8 cellular contexts compared by ENCODE assay signal in the genomic region with DNA sequence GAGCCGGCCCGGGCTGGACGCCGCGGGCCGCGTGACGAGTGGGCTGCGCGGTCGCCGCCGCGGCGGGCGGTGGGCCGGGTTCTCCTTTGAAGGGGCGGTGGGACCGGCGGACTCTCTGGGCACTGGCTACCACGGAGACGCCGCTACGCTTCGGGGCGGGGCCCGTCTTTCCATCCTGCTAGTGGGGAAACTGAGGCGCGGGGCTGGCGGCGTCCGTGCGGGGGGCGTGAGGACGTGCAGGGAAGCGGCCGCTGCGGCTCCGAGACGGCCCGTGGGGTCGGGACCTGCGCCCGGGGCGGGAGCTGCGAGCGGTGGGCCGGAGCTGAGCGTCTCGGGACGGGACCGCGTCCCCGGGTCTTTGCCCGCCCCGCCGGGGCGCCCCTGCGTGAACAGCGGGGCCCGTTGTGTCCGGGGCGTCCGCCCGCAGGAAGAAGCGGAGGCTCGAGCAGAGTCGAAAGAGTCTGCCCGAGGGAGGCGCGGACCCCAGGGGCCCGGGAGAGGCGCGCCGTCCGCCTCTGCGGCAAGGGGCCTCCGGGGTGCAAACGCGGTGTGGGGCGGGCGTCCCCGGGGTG. TPM values are rescaled to one million over a fixed set of nuclear protein-coding genes. Genes with fewer than 3 reads are reported as not detected.
DNase-seq lines count a peak whose midpoint lies in the region; ATAC-seq, FAIRE-seq and TF ChIP-seq lines count a peak whose summit lies in the region.

No MANE protein-coding gene starts in this region.

- peak overlapping the region; percentile 85 for H2AFZ ChIP-seq in GM12878 (ENCODE audit: control insufficient read depth, low read depth, low read length)

- CTCF ChIA-PET in GM12878 (lab: Yijun Ruan, JAX) = no interaction called here

- intact Hi-C loops in GM12878 (cut with micrococcal nuclease; ENCODE audit: unreplicated experiment) = no loop called here

- DNase-seq in GM12878 (ENCODE audit: low read depth, low spot score) (no peak), GDM1 (lab: John Stamatoyannopoulos, UW) (no peak), amniotic stem cell (lab: John Stamatoyannopoulos, UW) (no peak), NCI-H82 treated with DMSO at 0.1 percent for 48 hours (lab: John Stamatoyannopoulos, UW; ENCODE audit: unreplicated experiment) (no peak)

- H3K4me2 ChIP-seq in BLaER1 (peak overlapping the region; percentile 91), GM12878 (ENCODE audit: control insufficient read depth, insufficient read depth) (peak overlapping the region; percentile 77)

- TF ChIP-seq POLR2A in GM12878 (IDR thresholded peaks at IDR 0.05; ENCODE audit: low read depth, low read length) = no peak

- SMC1A ChIA-PET in GM12878 (lab: Charles Lee; ENCODE audit: uncharacterized antibody, unreplicated experiment) = no interaction called here

- peak; percentile 14 for ATAC-seq in GM19324 (IDR thresholded peaks at IDR 0.05; ENCODE audit: low FRiP score, unreplicated experiment)
- ATAC-seq in HG03280 (IDR thresholded peaks at IDR 0.05; ENCODE audit: unreplicated experiment) = peak; percentile 19
- 0 out of 3 replicates have a peak, but pooled peaks have one; percentile 6 for ATAC-seq in GM12878

- no TSS peak for BruUV-seq in GM12878 (replicated peaks; lab: Mats Ljungman, UMichigan)

- TF ChIP-seq RAD21 in GM12878 (IDR thresholded peaks at IDR 0.05; ENCODE audit: insufficient read depth, low read depth, low read length) = no peak

- TF ChIP-seq CTCF in GM12878 (IDR thresholded peaks at IDR 0.05 in 2 of 3, conservative IDR thresholded peaks at IDR 0.05 in 1 of 3; ENCODE audit: control insufficient read depth in 2 of 3, extremely low read depth in 1 of 3, insufficient read depth in 1 of 3, low read depth in 3 of 3, low read length in 3 of 3) = no peak

- H3K27me3 ChIP-seq in BLaER1 = no peaks in the 10 kb centered on the region
- no peaks in the 10 kb centered on the region for H3K27me3 ChIP-seq in GM12878 (replicated peaks in 1 of 2; ENCODE audit: control insufficient read depth in 2 of 2, insufficient read depth in 2 of 2, low read length in 1 of 2)
- H3K27me3 ChIP-seq in mononuclear cell (ENCODE audit: insufficient read depth, low read length) = peaks cover 18% of the 10 kb centered on the region

- peaks cover 48% of the 10 kb centered on the region for H3K79me2 ChIP-seq in GM12878 (ENCODE audit: control insufficient read depth, insufficient read depth, low read length)

- WGBS in GM12878 (ENCODE audit: insufficient coverage, insufficient replicate concordance, low lambda C conversion rate, missing lambda C conversion rate) = under 1% methylated on average over 31 of the region's 83 CpGs

- no peak for FAIRE-seq in GM12878 (lab: Jason Lieb, UNC)

- H3K36me3 ChIP-seq in BLaER1 (peaks cover 34% of the 10 kb centered on the region), GM12878 (ENCODE audit: control insufficient read depth in 2 of 2, insufficient read depth in 2 of 2, low read length in 1 of 2) (peaks cover 0 to 9% of the 10 kb centered on the region in 2 experiments; a peak in 2 of 4 replicates)

- peak overlapping the region; percentile 80 for H3K27ac ChIP-seq in BLaER1
- no peak overlapping the region for H3K27ac ChIP-seq in GM12878 (ENCODE audit: control insufficient read depth, insufficient read depth)

- RAD21 ChIA-PET in GM12878 (lab: Charles Lee; ENCODE audit: unreplicated experiment) = no interaction called here

- H3K4me1 ChIP-seq in BLaER1 = peaks cover 53% of the 10 kb centered on the region
- H3K4me1 ChIP-seq in GM12878 (ENCODE audit: control insufficient read depth, insufficient read depth, low read length) = no peaks in the 10 kb centered on the region; the same call in 1 of the 2 replicates
- peaks cover 22% of the 10 kb centered on the region for H3K4me1 ChIP-seq in mononuclear cell (ENCODE audit: insufficient read depth, low read length)

- POLR2A ChIA-PET in GM12878 (lab: Charles Lee) = no interaction called here

- in situ Hi-C loops in GM12878 (cut with MboI) = loop anchor here (5.0 kb wide), 1 partner anchor 85 kb away; no protein-coding TSS in a partner anchor

- H4K20me1 ChIP-seq in BLaER1 (peaks cover 43% of the 10 kb centered on the region), GM12878 (ENCODE audit: control insufficient read depth, insufficient read depth) (peaks cover 9% of the 10 kb centered on the region)

- H3K4me3 ChIP-seq in BLaER1 (peak overlapping the region; percentile 85), GM12878 (peak overlapping the region; percentile 68; the same call in 1 of the 2 replicates), mononuclear cell (ENCODE audit: low read length) (peak overlapping the region; percentile 57)

- peak overlapping the region; percentile 90 for H3K9ac ChIP-seq in BLaER1
- peak overlapping the region; percentile 47; the same call in 1 of the 2 replicates for H3K9ac ChIP-seq in GM12878 (ENCODE audit: control insufficient read depth, insufficient read depth, low read length)

- no peak for TF ChIP-seq EP300 in GM12878 (IDR thresholded peaks at IDR 0.05; ENCODE audit: borderline replicate concordance in 1 of 2, control insufficient read depth in 1 of 2, low read depth in 2 of 2, low read length in 2 of 2)

- H3K9me3 ChIP-seq in BLaER1 (peaks cover 27% of the 10 kb centered on the region), GM12878 (replicated peaks; ENCODE audit: control insufficient read depth, insufficient read depth, low read length) (no peaks in the 10 kb centered on the region; the same call in 2 of the 3 replicates), mononuclear cell (ENCODE audit: low read depth, low read length) (no peaks in the 10 kb centered on the region)

TF ChIP-seq in GM12878, 131 proteins besides CTCF, POLR2A, EP300 and RAD21 (continues in another document):
- no peak for TF ChIP-seq SP1 (IDR thresholded peaks at IDR 0.05; ENCODE audit: low read depth, low read length)
- no peak for TF ChIP-seq ETV6 (conservative IDR thresholded peaks at IDR 0.05 in 1 of 2, IDR thresholded peaks at IDR 0.05 in 1 of 2; ENCODE audit: borderline replicate concordance in 1 of 2, low read depth in 1 of 2)
- peak; percentile 74 for TF ChIP-seq DPF2 (IDR thresholded peaks at IDR 0.05)
- TF ChIP-seq, protein P1, sequence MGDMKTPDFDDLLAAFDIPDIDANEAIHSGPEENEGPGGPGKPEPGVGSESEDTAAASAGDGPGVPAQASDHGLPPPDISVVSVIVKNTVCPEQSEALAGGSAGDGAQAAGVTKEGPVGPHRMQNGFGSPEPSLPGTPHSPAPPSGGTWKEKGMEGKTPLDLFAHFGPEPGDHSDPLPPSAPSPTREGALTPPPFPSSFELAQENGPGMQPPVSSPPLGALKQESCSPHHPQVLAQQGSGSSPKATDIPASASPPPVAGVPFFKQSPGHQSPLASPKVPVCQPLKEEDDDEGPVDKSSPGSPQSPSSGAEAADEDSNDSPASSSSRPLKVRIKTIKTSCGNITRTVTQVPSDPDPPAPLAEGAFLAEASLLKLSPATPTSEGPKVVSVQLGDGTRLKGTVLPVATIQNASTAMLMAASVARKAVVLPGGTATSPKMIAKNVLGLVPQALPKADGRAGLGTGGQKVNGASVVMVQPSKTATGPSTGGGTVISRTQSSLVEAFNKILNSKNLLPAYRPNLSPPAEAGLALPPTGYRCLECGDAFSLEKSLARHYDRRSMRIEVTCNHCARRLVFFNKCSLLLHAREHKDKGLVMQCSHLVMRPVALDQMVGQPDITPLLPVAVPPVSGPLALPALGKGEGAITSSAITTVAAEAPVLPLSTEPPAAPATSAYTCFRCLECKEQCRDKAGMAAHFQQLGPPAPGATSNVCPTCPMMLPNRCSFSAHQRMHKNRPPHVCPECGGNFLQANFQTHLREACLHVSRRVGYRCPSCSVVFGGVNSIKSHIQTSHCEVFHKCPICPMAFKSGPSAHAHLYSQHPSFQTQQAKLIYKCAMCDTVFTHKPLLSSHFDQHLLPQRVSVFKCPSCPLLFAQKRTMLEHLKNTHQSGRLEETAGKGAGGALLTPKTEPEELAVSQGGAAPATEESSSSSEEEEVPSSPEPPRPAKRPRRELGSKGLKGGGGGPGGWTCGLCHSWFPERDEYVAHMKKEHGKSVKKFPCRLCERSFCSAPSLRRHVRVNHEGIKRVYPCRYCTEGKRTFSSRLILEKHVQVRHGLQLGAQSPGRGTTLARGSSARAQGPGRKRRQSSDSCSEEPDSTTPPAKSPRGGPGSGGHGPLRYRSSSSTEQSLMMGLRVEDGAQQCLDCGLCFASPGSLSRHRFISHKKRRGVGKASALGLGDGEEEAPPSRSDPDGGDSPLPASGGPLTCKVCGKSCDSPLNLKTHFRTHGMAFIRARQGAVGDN (IDR thresholded peaks at IDR 0.05) = 0 out of 2 replicates have a peak, but pooled peaks have one; percentile 32
- no peak for TF ChIP-seq BHLHE40 (IDR thresholded peaks at IDR 0.05; ENCODE audit: borderline replicate concordance in 1 of 2, low read depth in 2 of 2, low read length in 1 of 2)

RNA-seq across cellular contexts. Expression of a gene that starts 0.5 kb away (rescaled TPM):
- total RNA-seq in GM12878 (2013; cell fraction: nucleolus; rRNA removed) = 159 and 174 TPM in 2 replicates
- total RNA-seq in GM12878 (2014; rRNA removed) (27.9 and 31.6 TPM in 2 replicates), GM12878 (2014; rRNA removed; fragmentation: Illumina TruSeq; extraction: Trizol) (25.0 and 27.0 TPM in 2 replicates), GM12878 (2021) (28.7 and 31.9 TPM in 2 replicates), mononuclear cell (13.5 TPM)
- 33.5 TPM for polyA plus RNA-seq in GM12878 (2011; ENCODE audit: low read depth)
- polyA plus RNA-seq in GM12878 (2011; rRNA removed) (122 and 204 TPM in 2 replicates), GM12878 (2014; fragmentation: Illumina TruSeq; extraction: Trizol) (30.7 and 31.2 TPM in 2 replicates), GM12878 (2014; fragmentation: Nextera tagmentation; extraction: Ambion mirVana) (10 to 100 TPM in 1 of 2 experiments, 1 to 10 TPM in 1; 7.7 to 14.0 TPM), GM12878 (2014; rRNA removed) (41.6 and 41.8 TPM in 2 replicates), GM12878 (2016; fragmentation: Nextera tagmentation; extraction: Ambion mirVana) (10 to 100 TPM; 35.8 to 40.2 TPM)
- polyA plus RNA-seq in GM12878 (2011; cell fraction: cytosol; rRNA removed) = 69.8 and 101 TPM in 2 replicates
- polyA plus RNA-seq in GM12878 (2011; cell fraction: nucleus; rRNA removed) = 95.0 and 131 TPM in 2 replicates
- 62.6 and 115 TPM in 2 replicates for polyA plus RNA-seq in GM12878 (2012)
- polyA minus RNA-seq in GM12878 (2011; rRNA and poly(A)+ RNA removed) = 34.5 and 49.7 TPM in 2 replicates
- 30.2 and 31.9 TPM in 2 replicates for polyA minus RNA-seq in GM12878 (2011; cell fraction: cytosol; rRNA and poly(A)+ RNA removed)
- polyA minus RNA-seq in GM12878 (2011; cell fraction: nucleus; rRNA and poly(A)+ RNA removed) = 40.9 and 42.3 TPM in 2 replicates
